ENCODE assay signal across 24 cellular contexts in genomic region chr6:15678514-15678913, GRCh38.
"Had no signal": no experiment of that assay in that cellular context is flagged by ENCODE, and none has a peak within 500 bp of the region (broad histone marks: within the 10 kb centered on the region; RNA-seq: fewer than 3 reads in every experiment).

No MANE protein-coding gene starts in this region.

- H3K36me3 Mint-ChIP-seq: mesothelial cell of epicardium had no signal

- H3K9me3 Mint-ChIP-seq: dendritic cell treated with granulocyte-macrophage colony-stimulating factor and Interleukin-4, amounts not matched to agents 40 ng/mL and 50 ng/mL, for 4 days; effector memory CD8-positive, alpha-beta T cell had no signal

- H3K4me3 Mint-ChIP-seq: dendritic cell treated with granulocyte-macrophage colony-stimulating factor and Interleukin-4, amounts not matched to agents 40 ng/mL and 50 ng/mL, for 4 days; effector memory CD8-positive, alpha-beta T cell; endodermal cell; mesothelial cell of epicardium; naive B cell had no signal

- H3K27me3 ChIP-seq: colonic mucosa, esophagus squamous epithelium, heart right ventricle, left lung had no signal

- H3K36me3 ChIP-seq: colonic mucosa, esophagus squamous epithelium, gastroesophageal sphincter, heart right ventricle, left lung, lower lobe of right lung had no signal

- ATAC-seq: effector memory CD8-positive, alpha-beta T cell; esophagus mucosa; gastroesophageal sphincter; heart right ventricle; left cardiac atrium; left lung; left ventricle myocardium superior; lower lobe of right lung; mucosa of descending colon had no signal

- H3K4me3 ChIP-seq: colonic mucosa, esophagus squamous epithelium, gastroesophageal sphincter, heart right ventricle, left lung, lower lobe of right lung, mucosa of descending colon had no signal

- H3K9me3 ChIP-seq: colonic mucosa, left lung, lower lobe of right lung, mucosa of descending colon had no signal

- H3K27ac ChIP-seq: colonic mucosa, epithelial cell of prostate, esophagus squamous epithelium, gastroesophageal sphincter, heart right ventricle, left lung, lower lobe of right lung had no signal

- H3K27ac Mint-ChIP-seq: dendritic cell treated with granulocyte-macrophage colony-stimulating factor and Interleukin-4, amounts not matched to agents 40 ng/mL and 50 ng/mL, for 4 days; endodermal cell; mesothelial cell of epicardium; naive B cell had no signal

- DNase-seq: colonic mucosa; cortex of kidney; effector CD8-positive, alpha-beta T cell; effector memory CD8-positive, alpha-beta T cell; endodermal cell; erythroblast; esophagus squamous epithelium; foreskin fibroblast; foreskin melanocyte; head of caudate nucleus; heart right ventricle; hippocampal formation; left cardiac atrium; left lung; left ventricle myocardium superior; lower lobe of right lung; mesenchymal stem cell; mucosa of descending colon; naive B cell had no signal

- H3K4me1 ChIP-seq: colonic mucosa, gastroesophageal sphincter had no signal

- H3K27me3 Mint-ChIP-seq: dendritic cell treated with granulocyte-macrophage colony-stimulating factor and Interleukin-4, amounts not matched to agents 40 ng/mL and 50 ng/mL, for 4 days; naive B cell had no signal
